9 cellular contexts compared by ENCODE assay signal in genomic region chr16:17211797-17212196, GRCh38.
DNase-seq lines count a peak whose midpoint lies in the region; ATAC-seq and TF ChIP-seq lines count a peak whose summit lies in the region.
"Had no signal": no experiment of that assay in that cellular context is flagged by ENCODE, and none has a peak within 500 bp of the region (broad histone marks: within the 10 kb centered on the region; RNA-seq: fewer than 3 reads in every experiment).

No MANE protein-coding gene starts in this region.

- H3K27me3 ChIP-seq in CD8-positive, alpha-beta memory T cell (ENCODE audit: insufficient read depth, low read length, poor library complexity, severe bottlenecking) = no peaks in the 10 kb centered on the region
- H3K27me3 ChIP-seq in stomach = no peaks in the 10 kb centered on the region

- peaks cover 10 to 22% (median 14%) of the 10 kb centered on the region in 3 donors for H3K4me1 Mint-ChIP-seq in CD8-positive, alpha-beta memory T cell
- peaks cover 6 to 9% of the 10 kb centered on the region in 2 donors for H3K4me1 Mint-ChIP-seq in natural killer cell

- H3K27ac ChIP-seq in CD8-positive, alpha-beta memory T cell (ENCODE audit: low read depth, low read length) = no peak overlapping the region
- H3K27ac ChIP-seq in stomach = no peak overlapping the region
- H3K27ac ChIP-seq: SK-N-MC had no signal

- no peak overlapping the region for H3K4me3 ChIP-seq in CD8-positive, alpha-beta memory T cell (ENCODE audit: low read length)
- no peak overlapping the region for H3K4me3 ChIP-seq in stomach
- H3K4me3 ChIP-seq: SK-N-MC had no signal

- CTCF ChIA-PET in CD8-positive, alpha-beta memory T cell (lab: Charles Lee) = interaction anchor here (1.9 kb wide), 1 partner anchor 367 kb away, joined by 4 read pairs; no protein-coding TSS in a partner anchor

- TF ChIP-seq EP300 in stomach (IDR thresholded peaks at IDR 0.05) = no peak

- in situ Hi-C loops in KBM-7 (cut with MboI; ENCODE audit: low pct_unique_long_range_greater_than_20kb, low sequenced_read_pairs) = no loop called here

- peaks cover 8% of the 10 kb centered on the region for H3K9me3 ChIP-seq in CD8-positive, alpha-beta memory T cell (ENCODE audit: low read length)
- peaks cover 0 to 10% (median 3%) of the 10 kb centered on the region in 4 donors for H3K9me3 ChIP-seq in stomach

- H3K4me1 ChIP-seq in CD8-positive, alpha-beta memory T cell (ENCODE audit: insufficient read depth, low read length) = peaks cover 15% of the 10 kb centered on the region
- no peaks in the 10 kb centered on the region for H3K4me1 ChIP-seq in stomach

- POLR2A ChIA-PET in CD8-positive, alpha-beta memory T cell (lab: Charles Lee) = no interaction called here

- TF ChIP-seq CTCF in natural killer cell (IDR thresholded peaks at IDR 0.05) = peak; percentile 18
- TF ChIP-seq CTCF in stomach (IDR thresholded peaks at IDR 0.05) = peak in 1 of 7 experiments; percentile 7

- peak in 3 of 5 donors; percentile 14 to 54 (median 32) for DNase-seq in CD8-positive, alpha-beta memory T cell
- DNase-seq in KBM-7 (peak; percentile 36), natural killer cell (no peak), stomach (no peak), AG20443 (ENCODE audit: low spot score) (no peak)
- peak; percentile 32 for DNase-seq in activated CD8-positive, alpha-beta memory T cell treated with anti-CD3 and anti-CD28 coated beads, Interleukin-2, amount 50 U/mL, for 4 hours

- H3K4me3 Mint-ChIP-seq in CD8-positive, alpha-beta memory T cell = no peak overlapping the region
- H3K4me3 Mint-ChIP-seq in natural killer cell = no peak overlapping the region

- WGBS in stomach, 5 donors = 69 to 79% (median 78%) methylated on average over 4 of the region's 4 CpGs

- peaks cover 0 to 9% (median 0%) of the 10 kb centered on the region in 5 donors for H3K9me3 Mint-ChIP-seq in CD8-positive, alpha-beta memory T cell
- H3K9me3 Mint-ChIP-seq in natural killer cell = no peaks in the 10 kb centered on the region

- intact Hi-C loops in natural killer cell (cut with micrococcal nuclease) (loop anchor here (5.0 to 10.0 kb wide), 2 partner anchors 203 to 366 kb away; no protein-coding TSS in a partner anchor), stomach (cut with DNase I; ENCODE audit: low total_unique reads) (no loop called here)

- H3K36me3 Mint-ChIP-seq in CD8-positive, alpha-beta memory T cell = peaks cover 7 to 23% (median 18%) of the 10 kb centered on the region in 3 donors
- no peaks in the 10 kb centered on the region for H3K36me3 Mint-ChIP-seq in natural killer cell

- TF ChIP-seq POLR2A in stomach (IDR thresholded peaks at IDR 0.05) = no peak

- ATAC-seq in natural killer cell = peak; percentile 50 to 77 (median 77)
- no peak for ATAC-seq in HG02798 (IDR thresholded peaks at IDR 0.05; ENCODE audit: poor library complexity, unreplicated experiment)
- no peak for ATAC-seq in HG03342 (IDR thresholded peaks at IDR 0.05; ENCODE audit: unreplicated experiment)

- H3K27ac Mint-ChIP-seq in CD8-positive, alpha-beta memory T cell = peak overlapping the region in 1 of 8 donors; percentile 81
- no peak overlapping the region for H3K27ac Mint-ChIP-seq in natural killer cell

- H3K36me3 ChIP-seq in CD8-positive, alpha-beta memory T cell (ENCODE audit: insufficient read depth, low read length) = no peaks in the 10 kb centered on the region
- H3K36me3 ChIP-seq in stomach = peaks cover 0 to 15% (median 0%) of the 10 kb centered on the region in 4 donors

- H3K27me3 Mint-ChIP-seq in CD8-positive, alpha-beta memory T cell = no peaks in the 10 kb centered on the region
- no peaks in the 10 kb centered on the region for H3K27me3 Mint-ChIP-seq in natural killer cell (ENCODE audit: low read depth in 2 of 2)

Comparison
In these comparisons a context has a peak if more than half of its experiments do, and no peak if none do; other contexts are left out.
1. DNase-seq: peak in CD8-positive, alpha-beta memory T cell (3 of 5), KBM-7 (single experiment) and activated CD8-positive, alpha-beta memory T cell treated with anti-CD3 and anti-CD28 coated beads, Interleukin-2, amount 50 U/mL, for 4 hours (single experiment); none in natural killer cell (single experiment), stomach (single experiment) and AG20443 (single experiment).
2. ATAC-seq: peak in natural killer cell (3 of 3); none in HG02798 (single experiment) and HG03342 (single experiment).